Comparison of ENCODE assay signal across 17 cellular contexts in genomic region chr17:78053777-78054468, GRCh38.
DNase-seq lines count a peak whose midpoint lies in the region; ATAC-seq, FAIRE-seq and TF ChIP-seq lines count a peak whose summit lies in the region.
"Had no signal": no experiment of that assay in that cellular context is flagged by ENCODE, and none has a peak within 500 bp of the region (broad histone marks: within the 10 kb centered on the region; RNA-seq: fewer than 3 reads in every experiment).

No MANE protein-coding gene starts in this region.

- ATAC-seq in naive thymus-derived CD4-positive, alpha-beta T cell = peak; percentile 10
- no peak for ATAC-seq in GM21825 (IDR thresholded peaks at IDR 0.05; ENCODE audit: unreplicated experiment)
- ATAC-seq in GM18861 (IDR thresholded peaks at IDR 0.05; ENCODE audit: unreplicated experiment) = no peak

- no peak for TF ChIP-seq CTCF in progenitor cell of endocrine pancreas (IDR thresholded peaks at IDR 0.05; ENCODE audit: unreplicated experiment)

- H3K27me3 ChIP-seq in naive thymus-derived CD4-positive, alpha-beta T cell (ENCODE audit: control insufficient read depth in 2 of 2, insufficient read depth in 2 of 2, low read length in 2 of 2) = no peaks in the 10 kb centered on the region
- H3K27me3 ChIP-seq: BE2C had no signal

- H3K27ac Mint-ChIP-seq in naive thymus-derived CD4-positive, alpha-beta T cell = peak overlapping the region in 1 of 9 donors; percentile 41
- no peak overlapping the region for H3K27ac Mint-ChIP-seq in progenitor cell of endocrine pancreas
- H3K27ac Mint-ChIP-seq: CD4-positive, alpha-beta memory T cell had no signal

- POLR2A ChIA-PET in naive thymus-derived CD4-positive, alpha-beta T cell (lab: Charles Lee) = interaction anchor here (0.6 kb wide), 1 partner anchor 272 kb away, joined by 3 read pairs; no protein-coding TSS in a partner anchor

- no peak overlapping the region for H3K27ac ChIP-seq in naive thymus-derived CD4-positive, alpha-beta T cell (ENCODE audit: low read depth, low read length)
- H3K27ac ChIP-seq: C4-2B had no signal

- peaks cover 15 to 43% (median 28%) of the 10 kb centered on the region in 5 donors for H3K36me3 Mint-ChIP-seq in naive thymus-derived CD4-positive, alpha-beta T cell
- H3K36me3 Mint-ChIP-seq in progenitor cell of endocrine pancreas (ENCODE audit: insufficient read depth) = peaks cover 16% of the 10 kb centered on the region

- no peaks in the 10 kb centered on the region for H3K27me3 Mint-ChIP-seq in naive thymus-derived CD4-positive, alpha-beta T cell
- H3K27me3 Mint-ChIP-seq in progenitor cell of endocrine pancreas = no peaks in the 10 kb centered on the region
- H3K27me3 Mint-ChIP-seq: CD4-positive, alpha-beta memory T cell had no signal

- CTCF ChIA-PET in naive thymus-derived CD4-positive, alpha-beta T cell (lab: Charles Lee) = no interaction called here

- H3K9me3 ChIP-seq in naive thymus-derived CD4-positive, alpha-beta T cell (ENCODE audit: control insufficient read depth in 2 of 3, low read length in 3 of 3) = no peaks in the 10 kb centered on the region
- H3K9me3 ChIP-seq: BE2C had no signal

- H3K4me1 ChIP-seq in naive thymus-derived CD4-positive, alpha-beta T cell (ENCODE audit: control insufficient read depth in 2 of 2, insufficient read depth in 2 of 2, low read length in 2 of 2) = no peaks in the 10 kb centered on the region
- H3K4me1 ChIP-seq: BE2C had no signal

- H3K9me3 Mint-ChIP-seq in naive thymus-derived CD4-positive, alpha-beta T cell = peaks cover 0 to 2% (median 0%) of the 10 kb centered on the region in 11 donors
- no peaks in the 10 kb centered on the region for H3K9me3 Mint-ChIP-seq in progenitor cell of endocrine pancreas (ENCODE audit: low read depth)
- H3K9me3 Mint-ChIP-seq: CD4-positive, alpha-beta memory T cell had no signal

- peaks cover 9 to 48% (median 32%) of the 10 kb centered on the region in 7 donors for H3K4me1 Mint-ChIP-seq in naive thymus-derived CD4-positive, alpha-beta T cell
- H3K4me1 Mint-ChIP-seq in progenitor cell of endocrine pancreas (ENCODE audit: low read depth) = no peaks in the 10 kb centered on the region

- no peak overlapping the region for H3K4me3 ChIP-seq in naive thymus-derived CD4-positive, alpha-beta T cell (ENCODE audit: low read length)

- H3K36me3 ChIP-seq in naive thymus-derived CD4-positive, alpha-beta T cell (ENCODE audit: control insufficient read depth in 2 of 3, insufficient read depth in 3 of 3, low read length in 3 of 3) = peaks cover 9 to 59% (median 30%) of the 10 kb centered on the region in 3 experiments

- DNase-seq in ELR (ENCODE audit: low read depth) (peak; percentile 36), HTR-8/SVneo (ENCODE audit: insufficient read length, low spot score) (no peak), dermis blood vessel endothelial cell (peak; percentile 3), progenitor cell of endocrine pancreas (ENCODE audit: low spot score, unreplicated experiment) (no peak)
- DNase-seq in naive thymus-derived CD4-positive, alpha-beta T cell = no peak
- DNase-seq: BE2C; CD4-positive, alpha-beta memory T cell; DMS153; DMS79 treated with DMSO at 0.1 percent for 48 hours; EL; GDM1; HCEC 1CT had no signal

- no peak overlapping the region for H3K4me3 Mint-ChIP-seq in naive thymus-derived CD4-positive, alpha-beta T cell
- H3K4me3 Mint-ChIP-seq in progenitor cell of endocrine pancreas (ENCODE audit: low read depth) = no peak overlapping the region
- H3K4me3 Mint-ChIP-seq: CD4-positive, alpha-beta memory T cell had no signal

- intact Hi-C loops in naive thymus-derived CD4-positive, alpha-beta T cell (cut with micrococcal nuclease) = no loop called here

- FAIRE-seq in HTR-8/SVneo (lab: Jason Lieb, UNC) = peak; percentile 54
- FAIRE-seq: A204.1, D721Med had no signal

Comparison
In these comparisons a context has a peak if more than half of its experiments do, and no peak if none do; other contexts are left out.
1. DNase-seq: peak in ELR (single experiment) and dermis blood vessel endothelial cell (single experiment); none in HTR-8/SVneo (single experiment), naive thymus-derived CD4-positive, alpha-beta T cell (0 of 9) and progenitor cell of endocrine pancreas (single experiment).